Comparison of ENCODE assay signal across 20 cellular contexts in the genomic region with DNA sequence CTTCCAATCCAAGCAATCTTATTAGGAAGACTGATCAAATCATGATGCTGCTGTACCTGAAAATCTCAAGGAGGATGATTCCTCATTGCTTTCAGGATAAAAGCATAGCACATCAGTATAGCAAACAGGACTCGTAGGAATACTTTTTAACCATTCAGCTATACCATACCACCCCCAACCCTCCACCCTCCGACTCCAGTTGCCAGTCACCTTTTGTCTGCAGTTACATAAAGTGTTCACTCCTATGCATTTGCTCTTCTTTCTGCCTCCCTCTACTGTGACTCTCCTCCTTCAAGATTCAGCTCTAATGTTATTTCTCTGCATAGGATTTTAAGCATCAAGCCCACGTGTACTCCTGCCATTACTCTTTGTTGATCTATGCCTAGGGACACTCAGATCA.
DNase-seq lines count a peak whose midpoint lies in the region; FAIRE-seq and TF ChIP-seq lines count a peak whose summit lies in the region.
"Had no signal": no experiment of that assay in that cellular context is flagged by ENCODE, and none has a peak within 500 bp of the region (broad histone marks: within the 10 kb centered on the region; RNA-seq: fewer than 3 reads in every experiment).

No MANE protein-coding gene starts in this region.

- TF ChIP-seq CTCF in WERI-Rb-1 (IDR thresholded peaks at IDR 0.05; ENCODE audit: low read depth, low read length) = no peak

- FAIRE-seq in HTR-8/SVneo (lab: Jason Lieb, UNC) = peak; percentile 65
- FAIRE-seq: A549, D721Med, G401.6, GM12891, GM19239 had no signal

- H3K9me3 ChIP-seq in WERI-Rb-1 (ENCODE audit: severe bottlenecking) = peaks cover 5% of the 10 kb centered on the region
- H3K9me3 ChIP-seq: A549; BLaER1 treated with 17β-estradiol and CSF1 and Interleukin-3, amounts not matched to agents 10 nM and 100 nM; Caco-2 had no signal

- H3K27ac ChIP-seq in WERI-Rb-1 = no peak overlapping the region
- H3K27ac ChIP-seq: 22Rv1; A549; BLaER1 treated with 17β-estradiol and CSF1 and Interleukin-3, amounts not matched to agents 10 nM and 100 nM; C4-2B had no signal

- no peaks in the 10 kb centered on the region for H3K36me3 ChIP-seq in WERI-Rb-1
- H3K36me3 ChIP-seq: BLaER1 treated with 17β-estradiol and CSF1 and Interleukin-3, amounts not matched to agents 10 nM and 100 nM had no signal

- H3K4me3 ChIP-seq in WERI-Rb-1 (ENCODE audit: low read depth, low read length) = no peak overlapping the region
- H3K4me3 ChIP-seq: A549; BLaER1 treated with 17β-estradiol and CSF1 and Interleukin-3, amounts not matched to agents 10 nM and 100 nM had no signal

- no peaks in the 10 kb centered on the region for H3K27me3 ChIP-seq in WERI-Rb-1 (ENCODE audit: insufficient read depth, low read depth, severe bottlenecking)
- H3K27me3 ChIP-seq: BLaER1 treated with 17β-estradiol and CSF1 and Interleukin-3, amounts not matched to agents 10 nM and 100 nM had no signal

- peak; percentile 18 for DNase-seq in NCI-H82 (lab: John Stamatoyannopoulos, UW)
- no peak for DNase-seq in NCI-H82 treated with DMSO at 0.1 percent for 48 hours (lab: John Stamatoyannopoulos, UW; ENCODE audit: unreplicated experiment)
- DNase-seq in HTR-8/SVneo (ENCODE audit: insufficient read length, low spot score) = no peak
- no peak for DNase-seq in anterior cingulate cortex (lab: John Stamatoyannopoulos, UW)
- DNase-seq in WERI-Rb-1 = no peak
- DNase-seq: AML-193; Caco-2; Calu3; CD4-positive, alpha-beta T cell; CD8-positive, alpha-beta T cell; DMS79 treated with DMSO at 0.1 percent for 48 hours; GF-D8 had no signal
